In the genomic region with DNA sequence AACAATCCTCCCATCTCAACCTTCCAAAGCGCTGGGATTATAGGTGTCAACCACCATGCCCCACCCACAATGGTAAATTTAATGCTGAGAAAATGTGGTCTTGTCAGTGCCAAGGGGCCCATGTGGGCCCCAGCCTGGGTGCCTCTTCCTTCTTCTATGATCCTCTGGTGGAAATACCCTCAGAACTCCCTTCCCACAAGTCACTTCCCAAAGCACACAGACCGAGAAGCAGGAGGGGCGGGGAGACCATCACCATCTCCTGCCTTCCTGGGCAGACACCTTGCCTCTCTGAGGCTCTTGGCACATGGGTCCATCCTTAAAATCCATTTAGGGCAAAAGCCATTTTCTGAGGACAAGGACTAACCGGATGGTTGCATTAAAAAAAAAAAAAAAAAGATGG, we compare ENCODE assay signal across 18 cellular contexts. TPM values are rescaled to one million over a fixed set of nuclear protein-coding genes. Genes with fewer than 3 reads are reported as not detected.
A peak's percentile ranks its signal among the peaks of the same experiment; 100 is the strongest.
DNase-seq lines count a peak whose midpoint lies in the region; ATAC-seq and TF ChIP-seq lines count a peak whose summit lies in the region.
"Had no signal": no experiment of that assay in that cellular context is flagged by ENCODE, and none has a peak within 500 bp of the region (broad histone marks: within the 10 kb centered on the region; RNA-seq: fewer than 3 reads in every experiment).

No MANE protein-coding gene starts in this region.

- H3K36me3 Mint-ChIP-seq in activated T-cell treated with anti-CD3 and anti-CD28 coated beads, Interleukin-2, amount 50 U/mL, for 72 hours (ENCODE audit: insufficient read depth in 2 of 2) = no peaks in the 10 kb centered on the region
- H3K36me3 Mint-ChIP-seq in central memory CD8-positive, alpha-beta T cell (ENCODE audit: insufficient read depth) = peaks cover 10% of the 10 kb centered on the region
- peaks cover 0 to 8% of the 10 kb centered on the region in 2 donors for H3K36me3 Mint-ChIP-seq in stimulated activated naive B cell treated with anti-CD40 and anti-IgM and Interleukin-4, amounts not matched to agents 10 μg/mL and 1 μg/mL and 100 μg/mL, for 72 hours
- H3K36me3 Mint-ChIP-seq: WTC11 had no signal

- H3K27me3 Mint-ChIP-seq in activated T-cell treated with anti-CD3 and anti-CD28 coated beads, Interleukin-2, amount 50 U/mL, for 72 hours (ENCODE audit: low read depth) = no peaks in the 10 kb centered on the region
- H3K27me3 Mint-ChIP-seq in central memory CD8-positive, alpha-beta T cell = no peaks in the 10 kb centered on the region
- H3K27me3 Mint-ChIP-seq in stimulated activated naive B cell treated with anti-CD40 and anti-IgM and Interleukin-4, amounts not matched to agents 10 μg/mL and 1 μg/mL and 100 μg/mL, for 72 hours = peaks cover 0 to 6% of the 10 kb centered on the region in 2 donors

- no peaks in the 10 kb centered on the region for H3K36me3 ChIP-seq in OCI-LY3 (replicated peaks; ENCODE audit: low read depth, low read length)
- H3K36me3 ChIP-seq: ascending aorta, colonic mucosa had no signal

- peak overlapping the region; percentile 57 to 60 for H3K4me3 Mint-ChIP-seq in activated T-cell treated with anti-CD3 and anti-CD28 coated beads, Interleukin-2, amount 50 U/mL, for 72 hours
- H3K4me3 Mint-ChIP-seq in central memory CD8-positive, alpha-beta T cell = peak overlapping the region; percentile 32
- peak overlapping the region in 1 of 2 donors; percentile 70 for H3K4me3 Mint-ChIP-seq in stimulated activated naive B cell treated with anti-CD40 and anti-IgM and Interleukin-4, amounts not matched to agents 10 μg/mL and 1 μg/mL and 100 μg/mL, for 72 hours
- H3K4me3 Mint-ChIP-seq: WTC11 had no signal

- no peak for DNase-seq in activated T-cell treated with anti-CD3 and anti-CD28 coated beads, Interleukin-2, amount 50 U/mL, for 72 hours
- DNase-seq in activated T-cell treated with anti-CD3 and anti-CD28 coated beads, Interleukin-2, amount 50 U/mL, for 1 hour = no peak
- DNase-seq in central memory CD8-positive, alpha-beta T cell (ENCODE audit: low spot score in 2 of 2) = no peak
- DNase-seq in stimulated activated naive B cell treated with anti-CD40 and anti-IgM and Interleukin-4, amounts not matched to agents 10 μg/mL and 1 μg/mL and 100 μg/mL, for 72 hours = no peak
- no peak for DNase-seq in NK-92 (lab: John Stamatoyannopoulos, UW; ENCODE audit: unreplicated experiment)
- DNase-seq in ecto neural progenitor cell (ENCODE audit: low spot score) = no peak
- DNase-seq: ACHN; Calu3; colonic mucosa; erythroblast; KG1; NCI-H2171 treated with DMSO at 0.1 percent for 48 hours; stimulated activated CD4-positive, alpha-beta T cell treated with anti-CD3 and anti-CD28 coated beads, Interleukin-12 subunit alpha, Interleukin-12 subunit beta, amount 100 ng/mL, for 4 hours had no signal

- peak overlapping the region; percentile 88 for H3K27ac Mint-ChIP-seq in activated T-cell treated with anti-CD3 and anti-CD28 coated beads, Interleukin-2, amount 50 U/mL, for 72 hours
- peak overlapping the region; percentile 87 for H3K27ac Mint-ChIP-seq in central memory CD8-positive, alpha-beta T cell (ENCODE audit: low read depth)
- peak overlapping the region; percentile 53 for H3K27ac Mint-ChIP-seq in stimulated activated naive B cell treated with anti-CD40 and anti-IgM and Interleukin-4, amounts not matched to agents 10 μg/mL and 1 μg/mL and 100 μg/mL, for 72 hours
- H3K27ac Mint-ChIP-seq: WTC11 had no signal

- H3K27me3 ChIP-seq in OCI-LY3 (ENCODE audit: low read depth, low read length) = no peaks in the 10 kb centered on the region
- H3K27me3 ChIP-seq: ascending aorta, colonic mucosa had no signal

- H3K9me3 ChIP-seq in OCI-LY3 (ENCODE audit: insufficient read depth, low read length) = no peaks in the 10 kb centered on the region
- H3K9me3 ChIP-seq: ascending aorta, colonic mucosa had no signal

- TF ChIP-seq CTCF in OCI-LY3 (IDR thresholded peaks at IDR 0.05; ENCODE audit: low read depth, low read length) = no peak

- ATAC-seq in activated T-cell treated with anti-CD3 and anti-CD28 coated beads, Interleukin-2, amount 50 U/mL, for 72 hours (replicated peaks in 1 of 2) = no peak
- no peak for ATAC-seq in central memory CD8-positive, alpha-beta T cell (replicated peaks; ENCODE audit: extremely low read depth, poor library complexity, severe bottlenecking)
- no peak for ATAC-seq in stimulated activated naive B cell treated with anti-CD40 and anti-IgM and Interleukin-4, amounts not matched to agents 10 μg/mL and 1 μg/mL and 100 μg/mL, for 72 hours (replicated peaks)
- no peak for ATAC-seq in GM18907 (IDR thresholded peaks at IDR 0.05; ENCODE audit: unreplicated experiment)
- ATAC-seq: WTC11 had no signal

- no peaks in the 10 kb centered on the region for H3K79me2 ChIP-seq in OCI-LY3 (ENCODE audit: low read length)

- H3K4me3 ChIP-seq in OCI-LY3 (ENCODE audit: low read length) = no peak overlapping the region; the same call in 1 of the 2 replicates
- H3K4me3 ChIP-seq: ascending aorta, colonic mucosa had no signal

- H2AFZ ChIP-seq in OCI-LY3 (ENCODE audit: low read depth, low read length) = no peak overlapping the region

- H3K9me3 Mint-ChIP-seq in activated T-cell treated with anti-CD3 and anti-CD28 coated beads, Interleukin-2, amount 50 U/mL, for 72 hours = no peaks in the 10 kb centered on the region
- H3K9me3 Mint-ChIP-seq in central memory CD8-positive, alpha-beta T cell = no peaks in the 10 kb centered on the region
- H3K9me3 Mint-ChIP-seq in stimulated activated naive B cell treated with anti-CD40 and anti-IgM and Interleukin-4, amounts not matched to agents 10 μg/mL and 1 μg/mL and 100 μg/mL, for 72 hours = no peaks in the 10 kb centered on the region
- H3K9me3 Mint-ChIP-seq: neural crest cell, WTC11 had no signal

- H3K4me1 ChIP-seq in OCI-LY3 (ENCODE audit: low read length) = peaks cover 29% of the 10 kb centered on the region
- H3K4me1 ChIP-seq: ascending aorta, colonic mucosa had no signal

- peak overlapping the region; percentile 40 for H3K4me2 ChIP-seq in OCI-LY3 (ENCODE audit: low read length)

- H3K9ac ChIP-seq in OCI-LY3 (ENCODE audit: low read length) = no peak overlapping the region

- peak overlapping the region; percentile 1; the same call in 1 of the 2 replicates for H3K27ac ChIP-seq in OCI-LY3 (ENCODE audit: low read length)
- H3K27ac ChIP-seq: ascending aorta, colonic mucosa had no signal

- H4K20me1 ChIP-seq in OCI-LY3 (ENCODE audit: insufficient read depth, low read length) = no peaks in the 10 kb centered on the region

- peaks cover 77% of the 10 kb centered on the region for H3K4me1 Mint-ChIP-seq in activated T-cell treated with anti-CD3 and anti-CD28 coated beads, Interleukin-2, amount 50 U/mL, for 72 hours (ENCODE audit: low read depth)
- H3K4me1 Mint-ChIP-seq in central memory CD8-positive, alpha-beta T cell = peaks cover 76% of the 10 kb centered on the region
- peaks cover 50 to 61% of the 10 kb centered on the region in 2 donors for H3K4me1 Mint-ChIP-seq in stimulated activated naive B cell treated with anti-CD40 and anti-IgM and Interleukin-4, amounts not matched to agents 10 μg/mL and 1 μg/mL and 100 μg/mL, for 72 hours

RNA-seq across cellular contexts. Expression of a gene that starts 59.0 kb away (rescaled TPM):
- total RNA-seq in activated T-cell treated with anti-CD3 and anti-CD28 coated beads, Interleukin-2, amount 50 U/mL, for 72 hours = 10 to 100 TPM; 28.2 to 30.0 TPM
